In genomic region chr15:99734575-99734974, GRCh38 we compare ENCODE assay signal across 16 cellular contexts. TPM values are rescaled to one million over a fixed set of nuclear protein-coding genes. Genes with fewer than 3 reads are reported as not detected.
DNase-seq lines count a peak whose midpoint lies in the region; ATAC-seq and TF ChIP-seq lines count a peak whose summit lies in the region.
"Had no signal": no experiment of that assay in that cellular context is flagged by ENCODE, and none has a peak within 500 bp of the region (broad histone marks: within the 10 kb centered on the region; RNA-seq: fewer than 3 reads in every experiment).

No MANE protein-coding gene starts in this region.

- POLR2A ChIA-PET in CD8-positive, alpha-beta memory T cell (lab: Charles Lee): no interaction called here

- H3K27me3 Mint-ChIP-seq in CD8-positive, alpha-beta memory T cell: peaks cover 0 to 2% of the 10 kb centered on the region in 2 donors
- no peaks in the 10 kb centered on the region for H3K27me3 Mint-ChIP-seq in activated T-helper 2 cell treated with anti-CD3 and anti-CD28 coated beads, Interferon-gamma antibody, Interleukin-2, Interleukin-4, amounts not matched to agents 10 μg/mL and 5 μg/mL and 100 μg/mL, durations not matched to agents 14 hours and 24 hours and 36 hours (ENCODE audit: low read depth)
- H3K27me3 Mint-ChIP-seq in natural killer cell (ENCODE audit: low read depth in 2 of 2): no peaks in the 10 kb centered on the region

- H3K27ac ChIP-seq in CD8-positive, alpha-beta memory T cell (ENCODE audit: low read depth, low read length): no peak overlapping the region
- H3K27ac ChIP-seq in left ventricle myocardium inferior (replicated peaks): no peak overlapping the region
- H3K27ac ChIP-seq: parathyroid adenoma had no signal

- intact Hi-C loops in activated T-helper 2 cell treated with anti-CD3 and anti-CD28 coated beads, Interferon-gamma antibody, Interleukin-2, Interleukin-4, amounts not matched to agents 10 μg/mL and 5 μg/mL and 100 μg/mL, durations not matched to agents 14 hours and 24 hours and 36 hours (cut with micrococcal nuclease): loop anchor here (5.0 kb wide), 1 partner anchor 868 kb away; the partner anchor contains the start of genes ASB7 and LINS1
- intact Hi-C loops in natural killer cell (cut with micrococcal nuclease): no loop called here
- intact Hi-C loops in left ventricle myocardium inferior (cut with micrococcal nuclease): no loop called here

- no peaks in the 10 kb centered on the region for H3K36me3 ChIP-seq in CD8-positive, alpha-beta memory T cell (ENCODE audit: insufficient read depth, low read length)
- H3K36me3 ChIP-seq in left ventricle myocardium inferior: no peaks in the 10 kb centered on the region

- peaks cover 11% of the 10 kb centered on the region for H3K4me1 ChIP-seq in CD8-positive, alpha-beta memory T cell (ENCODE audit: insufficient read depth, low read length)
- peaks cover 35% of the 10 kb centered on the region for H3K4me1 ChIP-seq in left ventricle myocardium inferior
- H3K4me1 ChIP-seq: parathyroid adenoma had no signal

- TF ChIP-seq CTCF in natural killer cell (IDR thresholded peaks at IDR 0.05): no peak
- no peak for TF ChIP-seq CTCF in left ventricle myocardium inferior (IDR thresholded peaks at IDR 0.05; ENCODE audit: borderline replicate concordance)

- H3K9me3 Mint-ChIP-seq in CD8-positive, alpha-beta memory T cell: no peaks in the 10 kb centered on the region
- no peaks in the 10 kb centered on the region for H3K9me3 Mint-ChIP-seq in activated T-helper 2 cell treated with anti-CD3 and anti-CD28 coated beads, Interferon-gamma antibody, Interleukin-2, Interleukin-4, amounts not matched to agents 10 μg/mL and 5 μg/mL and 100 μg/mL, durations not matched to agents 14 hours and 24 hours and 36 hours
- H3K9me3 Mint-ChIP-seq in natural killer cell: no peaks in the 10 kb centered on the region

- H3K4me3 ChIP-seq in CD8-positive, alpha-beta memory T cell (ENCODE audit: low read length): no peak overlapping the region
- H3K4me3 ChIP-seq in left ventricle myocardium inferior: no peak overlapping the region

- H3K27ac Mint-ChIP-seq in CD8-positive, alpha-beta memory T cell: peak overlapping the region in 7 of 8 donors; percentile 22 to 46 (median 27)
- H3K27ac Mint-ChIP-seq in activated T-helper 2 cell treated with anti-CD3 and anti-CD28 coated beads, Interferon-gamma antibody, Interleukin-2, Interleukin-4, amounts not matched to agents 10 μg/mL and 5 μg/mL and 100 μg/mL, durations not matched to agents 14 hours and 24 hours and 36 hours: peak overlapping the region; percentile 52
- H3K27ac Mint-ChIP-seq in natural killer cell: peak overlapping the region; percentile 87 to 92

- ATAC-seq in natural killer cell (no peak), GM19397 (IDR thresholded peaks at IDR 0.05; ENCODE audit: unreplicated experiment) (no peak)

- H3K9me3 ChIP-seq in CD8-positive, alpha-beta memory T cell (ENCODE audit: low read length): no peaks in the 10 kb centered on the region
- H3K9me3 ChIP-seq in left ventricle myocardium inferior (replicated peaks): no peaks in the 10 kb centered on the region

- DNase-seq in NCI-H82 (lab: John Stamatoyannopoulos, UW) (peak; percentile 55), NCI-H82 treated with DMSO at 0.1 percent for 48 hours (lab: John Stamatoyannopoulos, UW; ENCODE audit: unreplicated experiment) (no peak), natural killer cell (no peak), left ventricle myocardium inferior (no peak)
- DNase-seq in CD8-positive, alpha-beta memory T cell: no peak
- DNase-seq in activated T-helper 2 cell treated with anti-CD3 and anti-CD28 coated beads, Interferon-gamma antibody, Interleukin-2, Interleukin-4, amounts not matched to agents 10 μg/mL and 5 μg/mL and 100 μg/mL, durations not matched to agents 14 hours and 24 hours and 36 hours (ENCODE audit: low spot score): no peak
- no peak for DNase-seq in activated effector memory CD4-positive, alpha-beta T cell treated with anti-CD3 and anti-CD28 coated beads, Interleukin-2, amount 50 U/mL, for 16 hours
- DNase-seq: ACHN; activated gamma-delta T cell treated with Interleukin-2 at 50 U/mL for 16 hours; GDM1; midbrain; NCI-H2227 treated with DMSO at 0.1 percent for 48 hours; OCI-M1; stimulated activated naive CD4-positive, alpha-beta T cell had no signal

- peaks cover 12 to 24% (median 22%) of the 10 kb centered on the region in 3 donors for H3K4me1 Mint-ChIP-seq in CD8-positive, alpha-beta memory T cell
- peaks cover 24% of the 10 kb centered on the region for H3K4me1 Mint-ChIP-seq in activated T-helper 2 cell treated with anti-CD3 and anti-CD28 coated beads, Interferon-gamma antibody, Interleukin-2, Interleukin-4, amounts not matched to agents 10 μg/mL and 5 μg/mL and 100 μg/mL, durations not matched to agents 14 hours and 24 hours and 36 hours (ENCODE audit: low read depth)
- peaks cover 11 to 13% of the 10 kb centered on the region in 2 donors for H3K4me1 Mint-ChIP-seq in natural killer cell

- peaks cover 0 to 5% (median 4%) of the 10 kb centered on the region in 3 donors for H3K36me3 Mint-ChIP-seq in CD8-positive, alpha-beta memory T cell
- H3K36me3 Mint-ChIP-seq in activated T-helper 2 cell treated with anti-CD3 and anti-CD28 coated beads, Interferon-gamma antibody, Interleukin-2, Interleukin-4, amounts not matched to agents 10 μg/mL and 5 μg/mL and 100 μg/mL, durations not matched to agents 14 hours and 24 hours and 36 hours (ENCODE audit: low read depth): peaks cover 9% of the 10 kb centered on the region
- H3K36me3 Mint-ChIP-seq in natural killer cell: no peaks in the 10 kb centered on the region

- H3K27me3 ChIP-seq in CD8-positive, alpha-beta memory T cell (ENCODE audit: insufficient read depth, low read length, poor library complexity, severe bottlenecking): no peaks in the 10 kb centered on the region
- no peaks in the 10 kb centered on the region for H3K27me3 ChIP-seq in left ventricle myocardium inferior (ENCODE audit: low read depth)

- H3K4me3 Mint-ChIP-seq in CD8-positive, alpha-beta memory T cell: peak overlapping the region; percentile 23 to 81 (median 42)
- no peak overlapping the region for H3K4me3 Mint-ChIP-seq in activated T-helper 2 cell treated with anti-CD3 and anti-CD28 coated beads, Interferon-gamma antibody, Interleukin-2, Interleukin-4, amounts not matched to agents 10 μg/mL and 5 μg/mL and 100 μg/mL, durations not matched to agents 14 hours and 24 hours and 36 hours (ENCODE audit: low read depth)
- H3K4me3 Mint-ChIP-seq in natural killer cell: peak overlapping the region; percentile 65

- CTCF ChIA-PET in CD8-positive, alpha-beta memory T cell (lab: Charles Lee): interaction anchor here (1.9 kb wide), 1 partner anchor 22 kb away, joined by 5 read pairs; no protein-coding TSS in a partner anchor

RNA-seq across cellular contexts. Expression of gene LYSMD4, which starts 1.3 kb away (rescaled TPM):
- total RNA-seq in CD8-positive, alpha-beta memory T cell: 1 to 10 TPM; 7.9 to 8.4 TPM
- polyA plus RNA-seq in CD8-positive, alpha-beta memory T cell: 6.5 TPM
- 6.8 and 7.6 TPM in 2 replicates for total RNA-seq in activated T-helper 2 cell treated with anti-CD3 and anti-CD28 coated beads, Interferon-gamma antibody, Interleukin-2, Interleukin-4, amounts not matched to agents 10 μg/mL and 5 μg/mL and 100 μg/mL, durations not matched to agents 14 hours and 24 hours and 36 hours
- total RNA-seq in natural killer cell (1 to 10 TPM; 5.0 to 9.1 (median 7.2) TPM), left ventricle myocardium inferior (9.8 TPM)

Comparison
In these comparisons a context has a peak if more than half of its experiments do, and no peak if none do; other contexts are left out.
1. H3K27ac Mint-ChIP-seq: peak in every context shown above with its lines; median percentile 90 in natural killer cell; 52 in activated T-helper 2 cell treated with anti-CD3 and anti-CD28 coated beads, Interferon-gamma antibody, Interleukin-2, Interleukin-4, amounts not matched to agents 10 μg/mL and 5 μg/mL and 100 μg/mL, durations not matched to agents 14 hours and 24 hours and 36 hours; 27 in CD8-positive, alpha-beta memory T cell.